In the genomic region with DNA sequence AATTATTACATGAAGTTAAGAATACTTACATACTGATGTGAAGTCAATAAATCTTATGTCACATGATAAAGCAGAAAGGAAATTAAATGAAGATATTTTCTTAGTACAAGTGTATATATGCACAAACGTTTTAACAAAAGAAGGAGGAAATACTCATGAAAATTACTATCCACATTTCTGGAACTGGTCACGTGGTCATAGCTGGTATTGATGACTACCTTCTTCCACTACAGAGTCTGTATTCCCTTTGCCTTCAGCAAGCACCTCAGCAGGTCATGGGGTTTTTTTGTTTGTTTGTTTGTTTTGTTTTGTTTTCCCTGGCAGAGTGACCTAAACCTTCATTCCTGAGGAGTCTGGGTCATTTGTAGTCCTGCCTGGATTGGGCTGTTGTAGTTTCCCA, we compare ENCODE assay signal across 34 cellular contexts.
DNase-seq lines count a peak whose midpoint lies in the region; ATAC-seq, FAIRE-seq and TF ChIP-seq lines count a peak whose summit lies in the region.
"Had no signal": no experiment of that assay in that cellular context is flagged by ENCODE, and none has a peak within 500 bp of the region (broad histone marks: within the 10 kb centered on the region; RNA-seq: fewer than 3 reads in every experiment).

No MANE protein-coding gene starts in this region.

- no peak overlapping the region for H3K27ac ChIP-seq in HepG2 (ENCODE audit: extremely low read length, insufficient read depth, low read length)
- H3K27ac ChIP-seq in right lobe of liver, result no peak overlapping the region
- no peak overlapping the region for H3K27ac ChIP-seq in IMR-90 (ENCODE audit: insufficient read depth, low read length)
- no peak overlapping the region for H3K27ac ChIP-seq in K562 (ENCODE audit: extremely low read depth, low read depth, low read length)
- H3K27ac ChIP-seq: 22Rv1; A549; BLaER1; BLaER1 treated with 17β-estradiol and CSF1 and Interleukin-3, amounts not matched to agents 10 nM and 100 nM; C4-2B had no signal

- H3K36me3 ChIP-seq in HepG2 (replicated peaks in 1 of 2; ENCODE audit: control insufficient read depth in 1 of 2, insufficient read depth in 2 of 2, low read length in 2 of 2), result no peaks in the 10 kb centered on the region
- no peaks in the 10 kb centered on the region for H3K36me3 ChIP-seq in right lobe of liver
- H3K36me3 ChIP-seq in IMR-90 (ENCODE audit: control insufficient read depth, insufficient read depth, low read length), result no peaks in the 10 kb centered on the region
- H3K36me3 ChIP-seq in K562 (ENCODE audit: control insufficient read depth, insufficient read depth, low read length), result no peaks in the 10 kb centered on the region
- H3K36me3 ChIP-seq: BE2C; BLaER1; BLaER1 treated with 17β-estradiol and CSF1 and Interleukin-3, amounts not matched to agents 10 nM and 100 nM had no signal

- CTCF ChIA-PET in HepG2 (lab: Yijun Ruan, JAX; ENCODE audit: low intra/inter-chr PET ratio, low total read pairs), result no interaction called here
- CTCF ChIA-PET in IMR-90 (lab: Yijun Ruan, JAX), result no interaction called here
- CTCF ChIA-PET in K562 (lab: Yijun Ruan, JAX; ENCODE audit: low intra/inter-chr PET ratio), result no interaction called here

- no peak overlapping the region for H3K4me3 ChIP-seq in HepG2 (replicated peaks in 1 of 3; ENCODE audit: insufficient read depth in 1 of 3, low read depth in 2 of 3, low read length in 3 of 3)
- H3K4me3 ChIP-seq in right lobe of liver, result no peak overlapping the region
- H3K4me3 ChIP-seq in IMR-90 (ENCODE audit: insufficient read depth, low read depth, low read length), result no peak overlapping the region
- H3K4me3 ChIP-seq in K562, result no peak overlapping the region
- H3K4me3 ChIP-seq: A549; BLaER1; BLaER1 treated with 17β-estradiol and CSF1 and Interleukin-3, amounts not matched to agents 10 nM and 100 nM had no signal

- H4K91ac ChIP-seq in IMR-90 (ENCODE audit: insufficient read depth, low read depth, low read length), result no peak overlapping the region

- H2AK9ac ChIP-seq in IMR-90 (replicated peaks; ENCODE audit: low read depth, low read length, poor library complexity), result no peak overlapping the region

- DNase-seq in DMS53 (lab: John Stamatoyannopoulos, UW) (peak; percentile 15), DMS53 treated with DMSO at 0.1 percent for 48 hours (lab: John Stamatoyannopoulos, UW; ENCODE audit: unreplicated experiment) (no peak), HepG2 (ENCODE audit: low spot score) (no peak), right lobe of liver (no peak), IMR-90 (no peak), K562 (ENCODE audit: extremely low read depth in 1 of 4, low spot score in 3 of 4) (no peak)
- no peak for DNase-seq in activated CD4-positive, alpha-beta T cell treated with anti-CD3 and anti-CD28 coated beads, Interleukin-2, amount 50 U/mL, for 1 hour
- DNase-seq: 8988T; ACHN; AML-193; BE2C; C1 segment of cervical spinal cord; Caco-2; Calu3; CD4-positive, alpha-beta memory T cell; CD4-positive, alpha-beta T cell; CD4-positive, CD25-positive, alpha-beta regulatory T cell; CD8-positive, alpha-beta memory T cell; CD8-positive, alpha-beta T cell; COR-L47; DMS 273 treated with DMSO at 0.1 percent for 48 hours; DMS153; DMS79; DMS79 treated with DMSO at 0.1 percent for 48 hours; DND-41; EL had no signal

- FAIRE-seq in HepG2 (lab: Jason Lieb, UNC) (no peak), K562 (lab: Jason Lieb, UNC) (no peak)
- FAIRE-seq: A204.1, A549, D721Med had no signal

- no peaks in the 10 kb centered on the region for H3K27me3 ChIP-seq in HepG2 (ENCODE audit: control insufficient read depth in 1 of 2, insufficient read depth in 2 of 2, low read length in 2 of 2)
- H3K27me3 ChIP-seq in right lobe of liver, result no peaks in the 10 kb centered on the region
- no peaks in the 10 kb centered on the region for H3K27me3 ChIP-seq in IMR-90 (ENCODE audit: control insufficient read depth, insufficient read depth, low read length)
- H3K27me3 ChIP-seq in K562 (ENCODE audit: control insufficient read depth in 2 of 2, insufficient read depth in 2 of 2, low read length in 2 of 2), result no peaks in the 10 kb centered on the region
- H3K27me3 ChIP-seq: BE2C; BLaER1; BLaER1 treated with 17β-estradiol and CSF1 and Interleukin-3, amounts not matched to agents 10 nM and 100 nM had no signal

- no peak overlapping the region for H3K18ac ChIP-seq in IMR-90 (ENCODE audit: low read depth, low read length)

- H3K23ac ChIP-seq in IMR-90 (ENCODE audit: low read depth, low read length), result no peak overlapping the region

- POLR2A ChIA-PET in HepG2 (lab: Yijun Ruan, JAX), result no interaction called here
- POLR2A ChIA-PET in IMR-90 (lab: Charles Lee; ENCODE audit: unreplicated experiment), result no interaction called here
- POLR2A ChIA-PET in K562 (lab: Yijun Ruan, JAX), result no interaction called here

- H2BK20ac ChIP-seq in IMR-90 (ENCODE audit: low read depth, low read length), result no peak overlapping the region

- in situ Hi-C loops in HepG2 (cut with HindIII; ENCODE audit: extremely low pct_ligation_motif_present, low pct_unique_long_range_greater_than_20kb), result no loop called here
- in situ Hi-C loops in IMR-90 (cut with MboI; ENCODE audit: low sequenced_read_pairs), result no loop called here
- in situ Hi-C loops in K562 (cut with MboI), result no loop called here

- H4K5ac ChIP-seq in IMR-90 (ENCODE audit: low read depth, low read length), result no peak overlapping the region

- BruUV-seq in HepG2 (replicated peaks; lab: Mats Ljungman, UMichigan) (no TSS peak), IMR-90 (replicated peaks; lab: Mats Ljungman, UMichigan) (no TSS peak), K562 (replicated peaks; lab: Mats Ljungman, UMichigan) (no TSS peak)

- intact Hi-C loops in HepG2 (cut with micrococcal nuclease; ENCODE audit: unreplicated experiment), result no loop called here
- intact Hi-C loops in right lobe of liver (cut with DNase I), result no loop called here
- intact Hi-C loops in IMR-90 (cut with micrococcal nuclease), result no loop called here
- intact Hi-C loops in K562 (cut with micrococcal nuclease), result no loop called here

- no peaks in the 10 kb centered on the region for H3K79me1 ChIP-seq in IMR-90 (ENCODE audit: low read depth in 1 of 2, low read length in 2 of 2)

- H3K56ac ChIP-seq in IMR-90 (ENCODE audit: extremely low read depth, insufficient read depth, low read length), result no peak overlapping the region

- no peak overlapping the region for H2BK5ac ChIP-seq in IMR-90 (ENCODE audit: low read depth, low read length, poor library complexity, severe bottlenecking)

- dilution Hi-C loops in IMR-90 (cut with HindIII; ENCODE audit: low sequenced_read_pairs, unreplicated experiment), result no loop called here

- TF ChIP-seq CTCF in HepG2 (CRISPR knock-in tag; IDR thresholded peaks at IDR 0.05) (no peak), right lobe of liver (IDR thresholded peaks at IDR 0.05) (no peak), IMR-90 (conservative IDR thresholded peaks at IDR 0.05; ENCODE audit: low read depth, low read length) (no peak), K562 (IDR thresholded peaks at IDR 0.05 in 2 of 3, conservative IDR thresholded peaks at IDR 0.05 in 1 of 3; ENCODE audit: insufficient read depth in 2 of 3, low read depth in 1 of 3, low read length in 3 of 3) (no peak)

- H2AFZ ChIP-seq in HepG2 (ENCODE audit: low read length) (no peak overlapping the region), IMR-90 (replicated peaks; ENCODE audit: low read length, poor library complexity) (no peak overlapping the region), K562 (ENCODE audit: low read depth, low read length) (no peak overlapping the region)

- H3K79me2 ChIP-seq in HepG2 (ENCODE audit: insufficient read depth, low read length) (no peaks in the 10 kb centered on the region), K562 (ENCODE audit: control insufficient read depth, insufficient read depth, low read length) (no peaks in the 10 kb centered on the region)

- H3K4ac ChIP-seq in IMR-90 (ENCODE audit: low read depth, low read length), result no peak overlapping the region

- H2BK120ac ChIP-seq in IMR-90 (ENCODE audit: low read depth, low read length), result no peak overlapping the region

- no peak for ATAC-seq in HepG2
- ATAC-seq in right lobe of liver, result no peak
- ATAC-seq in IMR-90 (ENCODE audit: low read depth), result no peak
- ATAC-seq in K562, result no peak
- no peak for ATAC-seq in HG03457 (IDR thresholded peaks at IDR 0.05; ENCODE audit: unreplicated experiment)
- ATAC-seq: A549; CD8-positive, alpha-beta T cell had no signal

- H4K20me1 ChIP-seq in HepG2 (ENCODE audit: insufficient read depth, low read length) (no peaks in the 10 kb centered on the region), IMR-90 (ENCODE audit: insufficient read depth, low read length) (no peaks in the 10 kb centered on the region), K562 (replicated peaks; ENCODE audit: control insufficient read depth, insufficient read depth, low read length) (no peaks in the 10 kb centered on the region)
- H4K20me1 ChIP-seq: BLaER1; BLaER1 treated with 17β-estradiol and CSF1 and Interleukin-3, amounts not matched to agents 10 nM and 100 nM had no signal

- H3K9ac ChIP-seq in HepG2 (ENCODE audit: insufficient read depth, low read depth, low read length), result no peak overlapping the region
- H3K9ac ChIP-seq in IMR-90 (ENCODE audit: low read depth, low read length), result no peak overlapping the region
- H3K9ac ChIP-seq in K562 (ENCODE audit: insufficient read depth in 1 of 2, low read depth in 2 of 2, low read length in 2 of 2), result no peak overlapping the region
- H3K9ac ChIP-seq: BLaER1; BLaER1 treated with 17β-estradiol and CSF1 and Interleukin-3, amounts not matched to agents 10 nM and 100 nM had no signal

- no peaks in the 10 kb centered on the region for H3K9me1 ChIP-seq in IMR-90 (ENCODE audit: insufficient read depth, low read length)
- no peaks in the 10 kb centered on the region for H3K9me1 ChIP-seq in K562 (ENCODE audit: control insufficient read depth, insufficient read depth, low read length)

- TF ChIP-seq POLR2A in HepG2 (IDR thresholded peaks at IDR 0.05; ENCODE audit: insufficient read depth in 1 of 2, low read depth in 2 of 2, low read length in 2 of 2), result no peak
- no peak for TF ChIP-seq POLR2A in right lobe of liver (IDR thresholded peaks at IDR 0.05)
- TF ChIP-seq POLR2A in IMR-90 (IDR thresholded peaks at IDR 0.05; ENCODE audit: low read depth, low read length), result no peak
- TF ChIP-seq POLR2A in K562 (conservative IDR thresholded peaks at IDR 0.05), result no peak

- no peak overlapping the region for H2AK5ac ChIP-seq in IMR-90 (ENCODE audit: low read depth, low read length)

- TF ChIP-seq RAD21 in HepG2 (CRISPR knock-in tag; IDR thresholded peaks at IDR 0.05) (no peak), IMR-90 (IDR thresholded peaks at IDR 0.05; ENCODE audit: low read length) (no peak), K562 (CRISPR knock-in tag; conservative IDR thresholded peaks at IDR 0.05 in 1 of 2, IDR thresholded peaks at IDR 0.05 in 1 of 2) (no peak)

- H2BK15ac ChIP-seq in IMR-90 (ENCODE audit: low read depth, low read length), result no peak overlapping the region

- no peak overlapping the region for H3K14ac ChIP-seq in IMR-90 (replicated peaks; ENCODE audit: low read depth, low read length)

- whole genome bisulfite sequencing in HepG2 (ENCODE audit: low lambda C conversion rate), result 0% methylated on average over 2 of the region's 2 CpGs
- 58% methylated on average over 2 of the region's 2 CpGs for WGBS in right lobe of liver (ENCODE audit: insufficient coverage, low coverage, low lambda C conversion rate, missing lambda C conversion rate)
- WGBS in IMR-90 (ENCODE audit: extremely low coverage in 2 of 2, insufficient read length in 1 of 2), 2 experiments, result no CpG with 5 or more reads among the region's 2 CpGs
- 0% methylated on average over 2 of the region's 2 CpGs for WGBS in K562 (ENCODE audit: insufficient coverage, low coverage, missing lambda C conversion rate)

- H3K4me2 ChIP-seq in HepG2 (ENCODE audit: low read depth, low read length) (no peak overlapping the region), IMR-90 (ENCODE audit: low read depth, low read length) (no peak overlapping the region), K562 (ENCODE audit: insufficient read depth, low read length) (no peak overlapping the region)
- H3K4me2 ChIP-seq: A549; BLaER1; BLaER1 treated with 17β-estradiol and CSF1 and Interleukin-3, amounts not matched to agents 10 nM and 100 nM had no signal

- H3K4me1 ChIP-seq in HepG2 (ENCODE audit: insufficient read depth, low read length) (no peaks in the 10 kb centered on the region), right lobe of liver (no peaks in the 10 kb centered on the region), IMR-90 (ENCODE audit: control insufficient read depth, insufficient read depth, low read length) (no peaks in the 10 kb centered on the region), K562 (replicated peaks in 1 of 2; ENCODE audit: control insufficient read depth in 2 of 2, insufficient read depth in 2 of 2, low read length in 2 of 2) (no peaks in the 10 kb centered on the region)
- H3K4me1 ChIP-seq: A549; BE2C; BLaER1; BLaER1 treated with 17β-estradiol and CSF1 and Interleukin-3, amounts not matched to agents 10 nM and 100 nM; Caco-2 had no signal

- H4K8ac ChIP-seq in IMR-90 (ENCODE audit: low read depth in 2 of 2, low read length in 2 of 2), result no peak overlapping the region

- no peak for TF ChIP-seq EP300 in HepG2 (IDR thresholded peaks at IDR 0.05; ENCODE audit: low read depth in 2 of 2, low read length in 2 of 2)
- no peak for TF ChIP-seq EP300 in HepG2 (CRISPR knock-in tag; IDR thresholded peaks at IDR 0.05; ENCODE audit: borderline replicate concordance)
- no peak for TF ChIP-seq EP300 in K562 (IDR thresholded peaks at IDR 0.05; ENCODE audit: low read length)

- H3K9me3 ChIP-seq in HepG2 (ENCODE audit: low read length) (no peaks in the 10 kb centered on the region), right lobe of liver (no peaks in the 10 kb centered on the region), IMR-90 (ENCODE audit: control insufficient read depth, insufficient read depth, low read length) (no peaks in the 10 kb centered on the region), K562 (replicated peaks; ENCODE audit: control insufficient read depth, insufficient read depth, low read depth, low read length) (no peaks in the 10 kb centered on the region)
- H3K9me3 ChIP-seq: A549, BE2C, BLaER1, Caco-2 had no signal
